30 cellular contexts compared by ENCODE assay signal in the genomic region with DNA sequence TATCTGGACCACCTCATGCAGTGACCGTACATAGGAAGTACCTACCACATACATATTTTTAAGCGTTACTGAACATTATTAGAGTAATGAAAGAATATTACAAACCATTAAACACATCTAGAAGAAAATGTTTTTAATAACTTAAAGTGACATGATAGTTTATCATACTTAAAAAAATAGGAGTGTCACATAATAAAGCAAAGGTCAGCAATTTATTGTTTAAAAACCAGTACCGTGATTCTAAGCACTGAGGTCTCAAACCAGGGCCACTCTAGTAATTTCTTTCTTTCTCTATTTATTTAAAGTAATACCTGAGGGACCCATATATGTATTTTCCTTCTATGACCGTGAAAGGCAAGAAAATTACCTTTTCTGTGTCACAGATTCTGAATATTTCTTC.
"Had no signal": no experiment of that assay in that cellular context is flagged by ENCODE, and none has a peak within 500 bp of the region (broad histone marks: within the 10 kb centered on the region; RNA-seq: fewer than 3 reads in every experiment).

No MANE protein-coding gene starts in this region.

- H2AFZ ChIP-seq: neural progenitor cell, parathyroid adenoma had no signal

- ATAC-seq: naive thymus-derived CD8-positive, alpha-beta T cell; natural killer cell treated with Interleukin-12 subunit alpha and Interleukin-12 subunit beta and Interleukin-15 and Interleukin-18, amount 100 ng/mL, for 72 hours; psoas muscle; right cardiac atrium; sciatic nerve; stimulated activated memory B cell treated with anti-CD40 and anti-IgM and Interleukin-4, amounts not matched to agents 10 μg/mL and 1 μg/mL and 100 μg/mL, for 72 hours; stimulated activated naive CD8-positive, alpha-beta T cell treated with anti-CD3 and anti-CD28 coated beads, Interleukin-15, amount 100 ng/mL, for 72 hours; upper lobe of right lung had no signal

- H3K4me3 ChIP-seq: neural progenitor cell, ovary, psoas muscle, skin epidermis, smooth muscle cell, spleen, suprapubic skin, testis, tibial artery, transverse colon, upper lobe of right lung, uterus had no signal

- H3K9ac ChIP-seq: neural progenitor cell, parathyroid adenoma had no signal

- DNase-seq: naive B cell; naive thymus-derived CD8-positive, alpha-beta T cell; occipital lobe; ovary; psoas muscle; right cardiac atrium; spleen; stimulated activated CD4-positive, alpha-beta T cell treated with anti-CD3 and anti-CD28 coated beads, Interleukin-12 subunit alpha, Interleukin-12 subunit beta, amount 100 ng/mL, for 4 hours; stimulated activated CD4-positive, alpha-beta T cell treated with anti-CD3 and anti-CD28 coated beads, Interleukin-1b, Interleukin-23, amount 100 ng/mL, for 48 hours; stimulated activated CD4-positive, alpha-beta T cell treated with anti-CD3 and anti-CD28 coated beads, Interleukin-4, amount 100 ng/mL, for 1 hour; stimulated activated CD4-positive, alpha-beta T cell treated with anti-CD3 and anti-CD28 coated beads, Interleukin-4, amount 100 ng/mL, for 4 hours; stimulated activated CD8-positive, alpha-beta memory T cell treated with anti-CD3 and anti-CD28 coated beads, Interleukin-4, amount 100 ng/mL, for 48 hours; stimulated activated naive CD4-positive, alpha-beta T cell treated with Interleukin-2 at 50 U/mL for 16 hours; stimulated activated naive CD8-positive, alpha-beta T cell treated with anti-CD3 and anti-CD28 coated beads, Interleukin-15, amount 100 ng/mL, for 72 hours; substantia nigra; testis; tibial artery; transverse colon; upper lobe of right lung; uterus had no signal

- H3K9me3 ChIP-seq: ovary, psoas muscle, spleen, suprapubic skin, testis, tibial artery, transverse colon, upper lobe of right lung, uterus had no signal

- H3K4me2 ChIP-seq: neural progenitor cell, smooth muscle cell had no signal

- H3K4me3 Mint-ChIP-seq: naive B cell; naive thymus-derived CD8-positive, alpha-beta T cell; natural killer cell treated with Interleukin-12 subunit alpha and Interleukin-12 subunit beta and Interleukin-15 and Interleukin-18, amount 100 ng/mL, for 72 hours; neural progenitor cell; stimulated activated memory B cell treated with anti-CD40 and anti-IgM and Interleukin-4, amounts not matched to agents 10 μg/mL and 1 μg/mL and 100 μg/mL, for 72 hours; stimulated activated naive CD8-positive, alpha-beta T cell treated with anti-CD3 and anti-CD28 coated beads, Interleukin-15, amount 100 ng/mL, for 72 hours; type B pancreatic cell had no signal

- H3K36me3 ChIP-seq: neural progenitor cell, ovary, spleen, suprapubic skin, tibial artery, transverse colon, upper lobe of right lung, uterus had no signal

- H3K27ac Mint-ChIP-seq: naive B cell; natural killer cell treated with Interleukin-12 subunit alpha and Interleukin-12 subunit beta and Interleukin-15 and Interleukin-18, amount 100 ng/mL, for 72 hours; neural progenitor cell; progenitor cell of endocrine pancreas; stimulated activated memory B cell treated with anti-CD40 and anti-IgM and Interleukin-4, amounts not matched to agents 10 μg/mL and 1 μg/mL and 100 μg/mL, for 72 hours; stimulated activated naive CD8-positive, alpha-beta T cell treated with anti-CD3 and anti-CD28 coated beads, Interleukin-15, amount 100 ng/mL, for 72 hours; type B pancreatic cell had no signal

- H3K9me3 Mint-ChIP-seq: naive B cell; natural killer cell treated with Interleukin-12 subunit alpha and Interleukin-12 subunit beta and Interleukin-15 and Interleukin-18, amount 100 ng/mL, for 72 hours; neural progenitor cell; stimulated activated memory B cell treated with anti-CD40 and anti-IgM and Interleukin-4, amounts not matched to agents 10 μg/mL and 1 μg/mL and 100 μg/mL, for 72 hours; type B pancreatic cell had no signal

- H3K4me1 ChIP-seq: psoas muscle, suprapubic skin, testis, tibial artery, upper lobe of right lung, uterus had no signal

- H3K36me3 Mint-ChIP-seq: natural killer cell treated with Interleukin-12 subunit alpha and Interleukin-12 subunit beta and Interleukin-15 and Interleukin-18, amount 100 ng/mL, for 72 hours; stimulated activated memory B cell treated with anti-CD40 and anti-IgM and Interleukin-4, amounts not matched to agents 10 μg/mL and 1 μg/mL and 100 μg/mL, for 72 hours had no signal

- H3K27me3 ChIP-seq: neural progenitor cell, ovary, spleen, suprapubic skin, testis, tibial artery, transverse colon, upper lobe of right lung, uterus had no signal

- H3K27me3 Mint-ChIP-seq: naive B cell; naive thymus-derived CD8-positive, alpha-beta T cell; natural killer cell treated with Interleukin-12 subunit alpha and Interleukin-12 subunit beta and Interleukin-15 and Interleukin-18, amount 100 ng/mL, for 72 hours; progenitor cell of endocrine pancreas; stimulated activated memory B cell treated with anti-CD40 and anti-IgM and Interleukin-4, amounts not matched to agents 10 μg/mL and 1 μg/mL and 100 μg/mL, for 72 hours; stimulated activated naive CD8-positive, alpha-beta T cell treated with anti-CD3 and anti-CD28 coated beads, Interleukin-15, amount 100 ng/mL, for 72 hours; type B pancreatic cell had no signal

- H3K4me1 Mint-ChIP-seq: stimulated activated memory B cell treated with anti-CD40 and anti-IgM and Interleukin-4, amounts not matched to agents 10 μg/mL and 1 μg/mL and 100 μg/mL, for 72 hours had no signal

- H3K27ac ChIP-seq: neural progenitor cell, ovary, parathyroid adenoma, psoas muscle, skin epidermis, spleen, suprapubic skin, testis, tibial artery, upper lobe of right lung, uterus had no signal
